Comparison of ENCODE assay signal across 27 cellular contexts in the genomic region with DNA sequence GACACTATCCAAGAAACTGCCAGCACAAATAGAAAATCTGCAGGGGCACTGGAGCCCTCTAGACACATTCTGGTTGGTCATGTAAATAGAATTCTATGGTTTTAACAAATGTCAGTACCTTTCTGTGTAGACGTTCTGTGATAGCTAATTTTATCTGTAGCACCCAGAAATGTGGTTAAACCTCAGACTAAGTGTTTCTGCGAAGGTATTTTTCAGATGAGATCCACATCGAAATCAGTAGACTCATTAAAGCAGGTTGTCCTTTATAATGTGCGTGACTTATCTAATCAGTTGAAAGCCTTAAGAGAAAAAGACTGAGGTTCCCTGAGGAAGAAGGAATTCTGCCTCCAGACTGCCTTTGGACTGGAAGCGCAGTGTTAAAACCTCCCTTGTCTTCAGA.
"Had no signal": no experiment of that assay in that cellular context is flagged by ENCODE, and none has a peak within 500 bp of the region (broad histone marks: within the 10 kb centered on the region; RNA-seq: fewer than 3 reads in every experiment).

No MANE protein-coding gene starts in this region.

- H3K36me3 ChIP-seq: esophagus squamous epithelium, heart right ventricle, left lung, prostate gland, right atrium auricular region, stomach, thyroid gland had no signal

- FAIRE-seq: endometrium, islet of Langerhans had no signal

- H3K27me3 ChIP-seq: esophagus squamous epithelium, left lung, right atrium auricular region, stomach, thyroid gland had no signal

- H3K9me3 ChIP-seq: esophagus squamous epithelium, heart right ventricle, left lung, mucosa of descending colon, prostate gland, right atrium auricular region, stomach, thyroid gland had no signal

- H3K4me3 ChIP-seq: coronary artery, esophagus squamous epithelium, heart right ventricle, left lung, mucosa of descending colon, prostate gland, right atrium auricular region, smooth muscle cell, stomach, thyroid gland had no signal

- H3K27ac ChIP-seq: coronary artery, esophagus squamous epithelium, heart right ventricle, left lung, prostate gland, right atrium auricular region, stomach, thyroid gland had no signal

- DNase-seq: dermis blood vessel endothelial cell; effector memory CD4-positive, alpha-beta T cell; erythroblast; esophagus squamous epithelium; foreskin melanocyte; glutamatergic neuron; heart right ventricle; hippocampal formation; left cardiac atrium; left lung; mucosa of descending colon; naive B cell; stimulated activated CD4-positive, alpha-beta T cell treated with anti-CD3 and anti-CD28 coated beads, Interleukin-12 subunit alpha, Interleukin-12 subunit beta, amount 100 ng/mL, for 4 hours; stimulated activated CD4-positive, alpha-beta T cell treated with anti-CD3 and anti-CD28 coated beads, Interleukin-1b, Interleukin-23, amount 100 ng/mL, for 48 hours; stimulated activated CD4-positive, alpha-beta T cell treated with anti-CD3 and anti-CD28 coated beads, Interleukin-4, amount 100 ng/mL, for 1 hour; stimulated activated naive CD4-positive, alpha-beta T cell treated with Interleukin-2 at 50 U/mL for 16 hours; stomach; thyroid gland had no signal

- H3K4me1 ChIP-seq: heart right ventricle, left lung, prostate gland, right atrium auricular region had no signal

- ATAC-seq: heart right ventricle; left cardiac atrium; left lung; mucosa of descending colon; natural killer cell treated with Interleukin-12 subunit alpha and Interleukin-12 subunit beta and Interleukin-15 and Interleukin-18, amount 100 ng/mL, for 72 hours; sciatic nerve; stimulated activated effector memory CD8-positive, alpha-beta T cell treated with anti-CD3 and anti-CD28 coated beads, Interleukin-12 subunit alpha, Interleukin-12 subunit beta, amount 100 ng/mL, for 72 hours had no signal
